10 cellular contexts compared by ENCODE assay signal in genomic region chr17:67477687-67478086, GRCh38.
A peak's percentile ranks its signal among the peaks of the same experiment; 100 is the strongest.
DNase-seq lines count a peak whose midpoint lies in the region; ATAC-seq and TF ChIP-seq lines count a peak whose summit lies in the region.
"Had no signal": no experiment of that assay in that cellular context is flagged by ENCODE, and none has a peak within 500 bp of the region (broad histone marks: within the 10 kb centered on the region; RNA-seq: fewer than 3 reads in every experiment).

No MANE protein-coding gene starts in this region.

- no peaks in the 10 kb centered on the region for H3K9me3 ChIP-seq in colonic mucosa

- no peak for TF ChIP-seq CTCF in fibroblast of mammary gland (conservative IDR thresholded peaks at IDR 0.05; ENCODE audit: control insufficient read depth, insufficient read depth, low read depth, low read length)
- no peak for TF ChIP-seq CTCF in colonic mucosa (IDR thresholded peaks at IDR 0.05)

- DNase-seq in LHCN-M2 (ENCODE audit: low read depth) (peak; percentile 77), fibroblast of mammary gland (ENCODE audit: low read depth) (peak; percentile 84), inferior parietal cortex (ENCODE audit: extremely low spot score) (no peak), colonic mucosa (no peak)
- DNase-seq in activated CD8-positive, alpha-beta memory T cell treated with anti-CD3 and anti-CD28 coated beads, Interleukin-2, amount 50 U/mL, for 48 hours: peak; percentile 69
- DNase-seq in stimulated activated CD8-positive, alpha-beta memory T cell treated with anti-CD3 and anti-CD28 coated beads, Interleukin-2, amount 100 ng/mL, for 48 hours (ENCODE audit: low read depth in 2 of 2): peak; percentile 29 to 49
- DNase-seq: effector CD8-positive, alpha-beta T cell; NCI-H1930 had no signal

- H3K4me1 ChIP-seq in colonic mucosa: no peaks in the 10 kb centered on the region

- H3K27me3 ChIP-seq in colonic mucosa: no peaks in the 10 kb centered on the region

- H3K36me3 ChIP-seq in colonic mucosa: no peaks in the 10 kb centered on the region

- no peak overlapping the region for H3K9ac ChIP-seq in colonic mucosa (ENCODE audit: low read depth in 2 of 2, low read length in 2 of 2)

- H3K4me3 ChIP-seq in fibroblast of mammary gland (ENCODE audit: control insufficient read depth, low read depth, low read length) (no peak overlapping the region), colonic mucosa (no peak overlapping the region)

- ATAC-seq in HG02973 (IDR thresholded peaks at IDR 0.05; ENCODE audit: unreplicated experiment) (no peak), HG02588 (IDR thresholded peaks at IDR 0.05; ENCODE audit: unreplicated experiment) (no peak)

- no peak overlapping the region for H3K27ac ChIP-seq in colonic mucosa

- intact Hi-C loops in colonic mucosa (cut with DNase I): loop anchor here (10.0 kb wide), 1 partner anchor 207 kb away; no protein-coding TSS in a partner anchor

Comparison
In these comparisons a context has a peak if more than half of its experiments do, and no peak if none do; other contexts are left out.
1. DNase-seq: peak in LHCN-M2 (single experiment), activated CD8-positive, alpha-beta memory T cell treated with anti-CD3 and anti-CD28 coated beads, Interleukin-2, amount 50 U/mL, for 48 hours (single experiment), fibroblast of mammary gland (single experiment) and stimulated activated CD8-positive, alpha-beta memory T cell treated with anti-CD3 and anti-CD28 coated beads, Interleukin-2, amount 100 ng/mL, for 48 hours (2 of 2); none in inferior parietal cortex (single experiment) and colonic mucosa (single experiment).